ENCODE assay signal across 11 cellular contexts in the genomic region with DNA sequence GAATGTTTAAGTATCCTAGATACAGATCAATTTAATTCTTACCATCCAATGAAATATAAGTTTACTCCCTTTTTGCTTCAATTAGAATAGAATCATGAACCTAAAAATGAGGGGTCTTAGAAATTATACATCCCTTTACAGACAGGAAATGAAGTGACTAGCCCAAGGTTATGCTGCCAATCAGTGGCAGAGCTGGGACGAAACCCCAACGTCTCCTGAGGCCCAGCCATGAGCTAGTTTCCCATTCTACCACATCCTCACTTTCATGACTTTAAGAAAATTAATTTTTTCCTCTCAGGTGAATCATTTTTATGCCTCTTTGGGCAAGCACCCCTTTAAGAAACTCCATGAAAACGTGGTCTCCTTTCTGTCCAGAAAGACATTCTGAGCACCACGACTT. TPM values are rescaled to one million over a fixed set of nuclear protein-coding genes. Genes with fewer than 3 reads are reported as not detected.
DNase-seq lines count a peak whose midpoint lies in the region; ATAC-seq and TF ChIP-seq lines count a peak whose summit lies in the region.
"Had no signal": no experiment of that assay in that cellular context is flagged by ENCODE, and none has a peak within 500 bp of the region (broad histone marks: within the 10 kb centered on the region; RNA-seq: fewer than 3 reads in every experiment).

No MANE protein-coding gene starts in this region.

- H3K79me2 ChIP-seq in PC-3 (ENCODE audit: low read length), result no peaks in the 10 kb centered on the region

- H3K36me3 Mint-ChIP-seq in CD4-positive, alpha-beta T cell (ENCODE audit: low read depth), result no peaks in the 10 kb centered on the region
- H3K36me3 Mint-ChIP-seq in activated naive CD8-positive, alpha-beta T cell treated with anti-CD3 and anti-CD28 coated beads, Interleukin-2, amount 50 U/mL, for 24 hours (ENCODE audit: low read depth), result peaks cover 7% of the 10 kb centered on the region
- H3K36me3 Mint-ChIP-seq: CD14-positive monocyte had no signal

- H3K4me1 ChIP-seq in psoas muscle, result peaks cover 88% of the 10 kb centered on the region
- no peaks in the 10 kb centered on the region for H3K4me1 ChIP-seq in PC-3 (ENCODE audit: insufficient read depth, low read length)

- no peak overlapping the region for H2AFZ ChIP-seq in PC-3 (ENCODE audit: low read length)

- no peaks in the 10 kb centered on the region for H3K27me3 ChIP-seq in CD4-positive, alpha-beta T cell (ENCODE audit: control insufficient read depth, insufficient read depth, low read length)
- H3K27me3 ChIP-seq in psoas muscle (ENCODE audit: insufficient read depth in 3 of 3, low read length in 2 of 3) (no peaks in the 10 kb centered on the region), PC-3 (ENCODE audit: low read length) (no peaks in the 10 kb centered on the region)

- peak overlapping the region; percentile 37 for H3K27ac ChIP-seq in CD4-positive, alpha-beta T cell (ENCODE audit: low read depth, low read length)
- H3K27ac ChIP-seq in psoas muscle, result peak overlapping the region; percentile 90
- no peak overlapping the region for H3K27ac ChIP-seq in PC-3 (ENCODE audit: low read length)

- H3K4me3 ChIP-seq in Jurkat, Clone E6-1 (ENCODE audit: low read length), result no peak overlapping the region
- no peak overlapping the region for H3K4me3 ChIP-seq in psoas muscle
- H3K4me3 ChIP-seq in PC-3 (ENCODE audit: low read length), result no peak overlapping the region

- H4K20me1 ChIP-seq in PC-3 (ENCODE audit: low read length), result no peaks in the 10 kb centered on the region

- H3K9me3 Mint-ChIP-seq in CD4-positive, alpha-beta T cell, result no peaks in the 10 kb centered on the region
- H3K9me3 Mint-ChIP-seq in activated naive CD8-positive, alpha-beta T cell treated with anti-CD3 and anti-CD28 coated beads, Interleukin-2, amount 50 U/mL, for 24 hours, result no peaks in the 10 kb centered on the region
- H3K9me3 Mint-ChIP-seq: CD14-positive monocyte, immature natural killer cell had no signal

- no peak for TF ChIP-seq CTCF in CD4-positive, alpha-beta T cell (IDR thresholded peaks at IDR 0.05)
- TF ChIP-seq CTCF in psoas muscle (IDR thresholded peaks at IDR 0.05) (no peak), PC-3 (conservative IDR thresholded peaks at IDR 0.05; ENCODE audit: low read depth, low read length) (no peak)

- CTCF ChIA-PET in CD4-positive, alpha-beta T cell (lab: Charles Lee), result interaction anchor here (1.4 kb wide), 1 partner anchor 9 kb away, joined by 6 read pairs; no protein-coding TSS in a partner anchor
- CTCF ChIA-PET in PC-3 (lab: Charles Lee), result no interaction called here

- H3K9ac ChIP-seq in PC-3 (ENCODE audit: low read length), result no peak overlapping the region

- POLR2A ChIA-PET in CD4-positive, alpha-beta T cell (lab: Charles Lee), result interaction anchor here (1.1 to 2.8 kb wide), 4 partner anchors 8 to 13 kb away, joined by 4 to 22 read pairs (median 12); a partner anchor contains a TSS
- POLR2A ChIA-PET in PC-3 (lab: Charles Lee; ENCODE audit: unreplicated experiment), result no interaction called here

- no peak for DNase-seq in CD4-positive, alpha-beta T cell
- peak; percentile 28 for DNase-seq in Jurkat, Clone E6-1 (ENCODE audit: low read depth, low spot score)
- no peak for DNase-seq in activated naive CD8-positive, alpha-beta T cell treated with anti-CD3 and anti-CD28 coated beads, Interleukin-2, amount 50 U/mL, for 24 hours
- no peak for DNase-seq in psoas muscle
- DNase-seq in PC-3, result no peak
- no peak for DNase-seq in NCI-H2227 (lab: John Stamatoyannopoulos, UW; ENCODE audit: unreplicated experiment)
- DNase-seq: erythroblast, immature natural killer cell had no signal

- 49 to 73% (median 51%) methylated on average over 4 of the region's 4 CpGs for WGBS in psoas muscle, 3 donors

- H3K27ac Mint-ChIP-seq in CD4-positive, alpha-beta T cell, result peak overlapping the region; percentile 84
- peak overlapping the region; percentile 76 for H3K27ac Mint-ChIP-seq in activated naive CD8-positive, alpha-beta T cell treated with anti-CD3 and anti-CD28 coated beads, Interleukin-2, amount 50 U/mL, for 24 hours
- H3K27ac Mint-ChIP-seq: immature natural killer cell had no signal

- H3K27me3 Mint-ChIP-seq in CD4-positive, alpha-beta T cell, result no peaks in the 10 kb centered on the region
- H3K27me3 Mint-ChIP-seq in activated naive CD8-positive, alpha-beta T cell treated with anti-CD3 and anti-CD28 coated beads, Interleukin-2, amount 50 U/mL, for 24 hours, result peaks cover 8% of the 10 kb centered on the region

- H3K36me3 ChIP-seq in psoas muscle (ENCODE audit: insufficient read depth in 1 of 2, low read depth in 1 of 2) (no peaks in the 10 kb centered on the region), PC-3 (ENCODE audit: low read depth, low read length) (no peaks in the 10 kb centered on the region)

- no TSS peak for BruUV-seq in PC-3 (replicated peaks; lab: Mats Ljungman, UMichigan)

- H3F3A ChIP-seq in PC-3 (ENCODE audit: low read length, unreplicated experiment), result no peaks in the 10 kb centered on the region

- no peak overlapping the region for H3K4me2 ChIP-seq in PC-3 (ENCODE audit: low read length)

- no peaks in the 10 kb centered on the region for H3K9me3 ChIP-seq in CD4-positive, alpha-beta T cell (ENCODE audit: control insufficient read depth, low read length)
- no peaks in the 10 kb centered on the region for H3K9me3 ChIP-seq in psoas muscle
- H3K9me3 ChIP-seq in PC-3 (ENCODE audit: low read length), result no peaks in the 10 kb centered on the region

- H3K4me3 Mint-ChIP-seq in CD4-positive, alpha-beta T cell, result peak overlapping the region; percentile 68
- H3K4me3 Mint-ChIP-seq in activated naive CD8-positive, alpha-beta T cell treated with anti-CD3 and anti-CD28 coated beads, Interleukin-2, amount 50 U/mL, for 24 hours, result peak overlapping the region; percentile 30
- H3K4me3 Mint-ChIP-seq: CD14-positive monocyte had no signal

- H3K4me1 Mint-ChIP-seq in CD4-positive, alpha-beta T cell (ENCODE audit: low read depth), result peaks cover 87% of the 10 kb centered on the region
- H3K4me1 Mint-ChIP-seq in activated naive CD8-positive, alpha-beta T cell treated with anti-CD3 and anti-CD28 coated beads, Interleukin-2, amount 50 U/mL, for 24 hours, result peaks cover 75% of the 10 kb centered on the region

- no peaks in the 10 kb centered on the region for H3K9me2 ChIP-seq in PC-3 (replicated peaks; ENCODE audit: low read length)

- ATAC-seq in CD4-positive, alpha-beta T cell (ENCODE audit: poor library complexity), result peak; percentile 39
- peak; percentile 90 for ATAC-seq in activated naive CD8-positive, alpha-beta T cell treated with anti-CD3 and anti-CD28 coated beads, Interleukin-2, amount 50 U/mL, for 24 hours
- no peak for ATAC-seq in psoas muscle
- no peak for ATAC-seq in PC-3
- ATAC-seq in GM19395 (IDR thresholded peaks at IDR 0.05; ENCODE audit: unreplicated experiment), result no peak
- ATAC-seq in HG03045 (IDR thresholded peaks at IDR 0.05; ENCODE audit: unreplicated experiment), result no peak

- intact Hi-C loops in CD4-positive, alpha-beta T cell (cut with DNase I, micrococcal nuclease), result no loop called here
- intact Hi-C loops in psoas muscle (cut with DNase I), result no loop called here
- intact Hi-C loops in PC-3 (cut with micrococcal nuclease), result no loop called here

RNA-seq across cellular contexts. Expression of a gene that starts 11.2 kb away (rescaled TPM):
- total RNA-seq in CD4-positive, alpha-beta T cell, result 10 to 100 TPM; 30.1 to 33.1 TPM
- polyA plus RNA-seq in Jurkat, Clone E6-1 (2012; ENCODE audit: insufficient read depth, insufficient read length), result 4.9 TPM
- total RNA-seq in psoas muscle, result 100 to 1,000 TPM in 1 of 4 donors, 10 to 100 TPM in 3; 41.1 to 119 (median 49.8) TPM
- 10 to 100 TPM in 2 of 3 donors, 1 to 10 TPM in 1; 9.8 to 29.4 (median 29.0) TPM for polyA plus RNA-seq in psoas muscle
- total RNA-seq in PC-3 (2014; rRNA removed), result 2.2 and 2.9 TPM in 2 replicates

Comparison
In these comparisons a context has a peak if more than half of its experiments do, and no peak if none do; other contexts are left out.
1. ATAC-seq: peak in CD4-positive, alpha-beta T cell (single experiment) and activated naive CD8-positive, alpha-beta T cell treated with anti-CD3 and anti-CD28 coated beads, Interleukin-2, amount 50 U/mL, for 24 hours (single experiment); none in psoas muscle (0 of 4), PC-3 (single experiment), GM19395 (single experiment) and HG03045 (single experiment).